1 cellular context compared by ENCODE assay signal in the genomic region with DNA sequence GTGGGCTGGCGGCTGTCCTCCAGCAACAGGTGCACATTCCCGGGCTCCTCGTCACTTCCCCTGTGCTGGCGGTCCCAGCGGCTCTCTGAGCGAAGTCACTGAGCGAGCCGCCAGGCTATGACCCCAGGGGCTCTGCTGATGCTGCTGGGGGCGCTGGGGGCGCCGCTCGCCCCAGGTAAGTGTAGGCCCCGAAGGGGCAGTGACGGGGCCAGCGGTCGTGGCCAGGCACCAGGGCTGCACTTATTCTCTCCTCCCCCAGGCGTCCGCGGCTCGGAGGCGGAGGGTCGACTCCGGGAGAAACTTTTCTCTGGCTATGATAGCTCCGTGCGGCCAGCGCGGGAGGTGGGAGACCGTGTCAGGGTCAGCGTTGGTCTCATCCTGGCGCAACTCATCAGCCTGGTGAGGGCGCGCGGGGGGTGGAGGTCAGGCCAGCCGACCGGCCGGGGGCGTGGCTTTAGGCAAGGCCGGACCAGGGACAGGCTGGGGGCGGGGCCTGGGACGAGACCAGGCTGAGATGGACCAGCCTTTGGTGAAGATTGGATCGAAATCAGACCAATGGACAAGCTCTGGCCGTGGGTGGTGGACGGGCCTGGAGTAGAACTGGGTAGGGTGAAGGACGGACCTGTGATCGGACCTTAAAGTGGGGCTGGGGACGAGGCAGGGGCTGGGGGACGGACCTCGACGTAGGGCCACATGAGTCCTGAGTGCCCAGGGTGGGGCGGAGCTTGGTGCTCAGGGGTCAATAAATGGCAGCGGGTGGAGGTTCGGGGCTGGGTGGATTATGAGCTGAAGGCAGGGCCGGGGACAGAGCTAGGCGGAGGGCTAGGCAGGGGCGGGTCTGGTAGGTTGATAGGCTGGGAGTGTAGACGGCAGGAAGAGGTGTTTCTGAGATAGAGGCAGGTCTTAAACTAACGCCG.
TF ChIP-seq lines count a peak whose summit lies in the region.

A gene with protein sequence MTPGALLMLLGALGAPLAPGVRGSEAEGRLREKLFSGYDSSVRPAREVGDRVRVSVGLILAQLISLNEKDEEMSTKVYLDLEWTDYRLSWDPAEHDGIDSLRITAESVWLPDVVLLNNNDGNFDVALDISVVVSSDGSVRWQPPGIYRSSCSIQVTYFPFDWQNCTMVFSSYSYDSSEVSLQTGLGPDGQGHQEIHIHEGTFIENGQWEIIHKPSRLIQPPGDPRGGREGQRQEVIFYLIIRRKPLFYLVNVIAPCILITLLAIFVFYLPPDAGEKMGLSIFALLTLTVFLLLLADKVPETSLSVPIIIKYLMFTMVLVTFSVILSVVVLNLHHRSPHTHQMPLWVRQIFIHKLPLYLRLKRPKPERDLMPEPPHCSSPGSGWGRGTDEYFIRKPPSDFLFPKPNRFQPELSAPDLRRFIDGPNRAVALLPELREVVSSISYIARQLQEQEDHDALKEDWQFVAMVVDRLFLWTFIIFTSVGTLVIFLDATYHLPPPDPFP (plus strand): TSS at position 51 of the 917 bp plus-strand sequence. CDS start 67 bp downstream, at position 118.

TF ChIP-seq in HepG2, 621 proteins besides CTCF, POLR2A, EP300 and RAD21 (continued from another document and continues in another):
- TF ChIP-seq, protein P1, sequence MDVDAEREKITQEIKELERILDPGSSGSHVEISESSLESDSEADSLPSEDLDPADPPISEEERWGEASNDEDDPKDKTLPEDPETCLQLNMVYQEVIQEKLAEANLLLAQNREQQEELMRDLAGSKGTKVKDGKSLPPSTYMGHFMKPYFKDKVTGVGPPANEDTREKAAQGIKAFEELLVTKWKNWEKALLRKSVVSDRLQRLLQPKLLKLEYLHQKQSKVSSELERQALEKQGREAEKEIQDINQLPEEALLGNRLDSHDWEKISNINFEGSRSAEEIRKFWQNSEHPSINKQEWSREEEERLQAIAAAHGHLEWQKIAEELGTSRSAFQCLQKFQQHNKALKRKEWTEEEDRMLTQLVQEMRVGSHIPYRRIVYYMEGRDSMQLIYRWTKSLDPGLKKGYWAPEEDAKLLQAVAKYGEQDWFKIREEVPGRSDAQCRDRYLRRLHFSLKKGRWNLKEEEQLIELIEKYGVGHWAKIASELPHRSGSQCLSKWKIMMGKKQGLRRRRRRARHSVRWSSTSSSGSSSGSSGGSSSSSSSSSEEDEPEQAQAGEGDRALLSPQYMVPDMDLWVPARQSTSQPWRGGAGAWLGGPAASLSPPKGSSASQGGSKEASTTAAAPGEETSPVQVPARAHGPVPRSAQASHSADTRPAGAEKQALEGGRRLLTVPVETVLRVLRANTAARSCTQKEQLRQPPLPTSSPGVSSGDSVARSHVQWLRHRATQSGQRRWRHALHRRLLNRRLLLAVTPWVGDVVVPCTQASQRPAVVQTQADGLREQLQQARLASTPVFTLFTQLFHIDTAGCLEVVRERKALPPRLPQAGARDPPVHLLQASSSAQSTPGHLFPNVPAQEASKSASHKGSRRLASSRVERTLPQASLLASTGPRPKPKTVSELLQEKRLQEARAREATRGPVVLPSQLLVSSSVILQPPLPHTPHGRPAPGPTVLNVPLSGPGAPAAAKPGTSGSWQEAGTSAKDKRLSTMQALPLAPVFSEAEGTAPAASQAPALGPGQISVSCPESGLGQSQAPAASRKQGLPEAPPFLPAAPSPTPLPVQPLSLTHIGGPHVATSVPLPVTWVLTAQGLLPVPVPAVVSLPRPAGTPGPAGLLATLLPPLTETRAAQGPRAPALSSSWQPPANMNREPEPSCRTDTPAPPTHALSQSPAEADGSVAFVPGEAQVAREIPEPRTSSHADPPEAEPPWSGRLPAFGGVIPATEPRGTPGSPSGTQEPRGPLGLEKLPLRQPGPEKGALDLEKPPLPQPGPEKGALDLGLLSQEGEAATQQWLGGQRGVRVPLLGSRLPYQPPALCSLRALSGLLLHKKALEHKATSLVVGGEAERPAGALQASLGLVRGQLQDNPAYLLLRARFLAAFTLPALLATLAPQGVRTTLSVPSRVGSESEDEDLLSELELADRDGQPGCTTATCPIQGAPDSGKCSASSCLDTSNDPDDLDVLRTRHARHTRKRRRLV (CRISPR knock-in tag; IDR thresholded peaks at IDR 0.05), result peak; percentile 80; the same call in 1 of the 2 replicates
- TF ChIP-seq, protein P2, sequence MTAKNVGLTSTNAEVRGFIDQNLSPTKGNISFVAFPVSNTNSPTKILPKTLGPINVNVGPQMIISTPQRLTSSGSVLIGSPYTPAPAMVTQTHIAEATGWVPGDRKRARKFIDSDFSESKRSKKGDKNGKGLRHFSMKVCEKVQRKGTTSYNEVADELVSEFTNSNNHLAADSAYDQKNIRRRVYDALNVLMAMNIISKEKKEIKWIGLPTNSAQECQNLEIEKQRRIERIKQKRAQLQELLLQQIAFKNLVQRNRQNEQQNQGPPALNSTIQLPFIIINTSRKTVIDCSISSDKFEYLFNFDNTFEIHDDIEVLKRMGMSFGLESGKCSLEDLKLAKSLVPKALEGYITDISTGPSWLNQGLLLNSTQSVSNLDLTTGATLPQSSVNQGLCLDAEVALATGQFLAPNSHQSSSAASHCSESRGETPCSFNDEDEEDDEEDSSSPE (CRISPR knock-in tag; IDR thresholded peaks at IDR 0.05), result peak; percentile 50; the same call in 1 of the 2 replicates
- TF ChIP-seq, protein P3, sequence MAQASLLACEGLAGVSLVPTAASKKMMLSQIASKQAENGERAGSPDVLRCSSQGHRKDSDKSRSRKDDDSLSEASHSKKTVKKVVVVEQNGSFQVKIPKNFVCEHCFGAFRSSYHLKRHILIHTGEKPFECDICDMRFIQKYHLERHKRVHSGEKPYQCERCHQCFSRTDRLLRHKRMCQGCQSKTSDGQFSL (CRISPR knock-in tag; IDR thresholded peaks at IDR 0.05), result no peak
- TF ChIP-seq ZFP36 (IDR thresholded peaks at IDR 0.05; ENCODE audit: borderline replicate concordance, low read depth, low read length, partially characterized antibody) (no peak), ZNF747 (CRISPR knock-in tag; IDR thresholded peaks at IDR 0.05; ENCODE audit: borderline replicate concordance) (peak; percentile 78; the same call in 1 of the 2 replicates), ZNF615 (CRISPR knock-in tag; IDR thresholded peaks at IDR 0.05; ENCODE audit: borderline replicate concordance) (no peak), CEBPG (CRISPR knock-in tag; IDR thresholded peaks at IDR 0.05) (peak; percentile 54; the same call in 1 of the 2 replicates), HOXA5 (CRISPR knock-in tag; IDR thresholded peaks at IDR 0.05) (peak; percentile 38; the same call in 1 of the 2 replicates), ZNF558 (CRISPR knock-in tag; IDR thresholded peaks at IDR 0.05; ENCODE audit: borderline replicate concordance) (no peak), SIN3A (IDR thresholded peaks at IDR 0.05; ENCODE audit: borderline replicate concordance, low read depth, low read length) (peak; percentile 49; the same call in 1 of the 2 replicates), ZNF577 (CRISPR knock-in tag; IDR thresholded peaks at IDR 0.05; ENCODE audit: borderline replicate concordance, low read depth) (no peak), ZNF746 (CRISPR knock-in tag; IDR thresholded peaks at IDR 0.05) (peak; percentile 67; the same call in 1 of the 2 replicates), HNF4A (CRISPR knock-in tag; IDR thresholded peaks at IDR 0.05) (peak; percentile 34; the same call in 1 of the 2 replicates), SNAI1 (CRISPR knock-in tag; IDR thresholded peaks at IDR 0.05; ENCODE audit: borderline replicate concordance) (peak; percentile 93; the same call in 1 of the 2 replicates), TBX3 (IDR thresholded peaks at IDR 0.05; ENCODE audit: borderline replicate concordance) (no peak), SMARCC2 (IDR thresholded peaks at IDR 0.05) (no peak), ZNF841 (CRISPR knock-in tag; IDR thresholded peaks at IDR 0.05; ENCODE audit: borderline replicate concordance) (no peak), HNRNPH1 (optimal IDR thresholded peaks at IDR 0.05; ENCODE audit: low read depth, low read length) (no peak), ZBTB42 (CRISPR knock-in tag; IDR thresholded peaks at IDR 0.05) (no peak), PHF8 (CRISPR knock-in tag; IDR thresholded peaks at IDR 0.05) (peak; percentile 74)
- TF ChIP-seq, protein P4, sequence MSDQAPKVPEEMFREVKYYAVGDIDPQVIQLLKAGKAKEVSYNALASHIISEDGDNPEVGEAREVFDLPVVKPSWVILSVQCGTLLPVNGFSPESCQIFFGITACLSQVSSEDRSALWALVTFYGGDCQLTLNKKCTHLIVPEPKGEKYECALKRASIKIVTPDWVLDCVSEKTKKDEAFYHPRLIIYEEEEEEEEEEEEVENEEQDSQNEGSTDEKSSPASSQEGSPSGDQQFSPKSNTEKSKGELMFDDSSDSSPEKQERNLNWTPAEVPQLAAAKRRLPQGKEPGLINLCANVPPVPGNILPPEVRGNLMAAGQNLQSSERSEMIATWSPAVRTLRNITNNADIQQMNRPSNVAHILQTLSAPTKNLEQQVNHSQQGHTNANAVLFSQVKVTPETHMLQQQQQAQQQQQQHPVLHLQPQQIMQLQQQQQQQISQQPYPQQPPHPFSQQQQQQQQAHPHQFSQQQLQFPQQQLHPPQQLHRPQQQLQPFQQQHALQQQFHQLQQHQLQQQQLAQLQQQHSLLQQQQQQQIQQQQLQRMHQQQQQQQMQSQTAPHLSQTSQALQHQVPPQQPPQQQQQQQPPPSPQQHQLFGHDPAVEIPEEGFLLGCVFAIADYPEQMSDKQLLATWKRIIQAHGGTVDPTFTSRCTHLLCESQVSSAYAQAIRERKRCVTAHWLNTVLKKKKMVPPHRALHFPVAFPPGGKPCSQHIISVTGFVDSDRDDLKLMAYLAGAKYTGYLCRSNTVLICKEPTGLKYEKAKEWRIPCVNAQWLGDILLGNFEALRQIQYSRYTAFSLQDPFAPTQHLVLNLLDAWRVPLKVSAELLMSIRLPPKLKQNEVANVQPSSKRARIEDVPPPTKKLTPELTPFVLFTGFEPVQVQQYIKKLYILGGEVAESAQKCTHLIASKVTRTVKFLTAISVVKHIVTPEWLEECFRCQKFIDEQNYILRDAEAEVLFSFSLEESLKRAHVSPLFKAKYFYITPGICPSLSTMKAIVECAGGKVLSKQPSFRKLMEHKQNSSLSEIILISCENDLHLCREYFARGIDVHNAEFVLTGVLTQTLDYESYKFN (CRISPR knock-in tag; conservative IDR thresholded peaks at IDR 0.05), result peak; percentile 66
- TF ChIP-seq, protein P5, sequence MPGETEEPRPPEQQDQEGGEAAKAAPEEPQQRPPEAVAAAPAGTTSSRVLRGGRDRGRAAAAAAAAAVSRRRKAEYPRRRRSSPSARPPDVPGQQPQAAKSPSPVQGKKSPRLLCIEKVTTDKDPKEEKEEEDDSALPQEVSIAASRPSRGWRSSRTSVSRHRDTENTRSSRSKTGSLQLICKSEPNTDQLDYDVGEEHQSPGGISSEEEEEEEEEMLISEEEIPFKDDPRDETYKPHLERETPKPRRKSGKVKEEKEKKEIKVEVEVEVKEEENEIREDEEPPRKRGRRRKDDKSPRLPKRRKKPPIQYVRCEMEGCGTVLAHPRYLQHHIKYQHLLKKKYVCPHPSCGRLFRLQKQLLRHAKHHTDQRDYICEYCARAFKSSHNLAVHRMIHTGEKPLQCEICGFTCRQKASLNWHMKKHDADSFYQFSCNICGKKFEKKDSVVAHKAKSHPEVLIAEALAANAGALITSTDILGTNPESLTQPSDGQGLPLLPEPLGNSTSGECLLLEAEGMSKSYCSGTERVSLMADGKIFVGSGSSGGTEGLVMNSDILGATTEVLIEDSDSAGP (CRISPR knock-in tag; IDR thresholded peaks at IDR 0.05; ENCODE audit: borderline replicate concordance), result peak; percentile 85; the same call in 1 of the 2 replicates
- TF ChIP-seq, protein P6, sequence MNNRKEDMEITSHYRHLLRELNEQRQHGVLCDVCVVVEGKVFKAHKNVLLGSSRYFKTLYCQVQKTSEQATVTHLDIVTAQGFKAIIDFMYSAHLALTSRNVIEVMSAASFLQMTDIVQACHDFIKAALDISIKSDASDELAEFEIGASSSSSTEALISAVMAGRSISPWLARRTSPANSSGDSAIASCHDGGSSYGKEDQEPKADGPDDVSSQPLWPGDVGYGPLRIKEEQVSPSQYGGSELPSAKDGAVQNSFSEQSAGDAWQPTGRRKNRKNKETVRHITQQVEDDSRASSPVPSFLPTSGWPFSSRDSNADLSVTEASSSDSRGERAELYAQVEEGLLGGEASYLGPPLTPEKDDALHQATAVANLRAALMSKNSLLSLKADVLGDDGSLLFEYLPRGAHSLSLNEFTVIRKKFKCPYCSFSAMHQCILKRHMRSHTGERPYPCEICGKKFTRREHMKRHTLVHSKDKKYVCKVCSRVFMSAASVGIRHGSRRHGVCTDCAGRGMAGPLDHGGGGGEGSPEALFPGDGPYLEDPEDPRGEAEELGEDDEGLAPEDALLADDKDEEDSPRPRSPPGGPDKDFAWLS (CRISPR knock-in tag; IDR thresholded peaks at IDR 0.05; ENCODE audit: borderline replicate concordance), result no peak
- TF ChIP-seq, protein P7, sequence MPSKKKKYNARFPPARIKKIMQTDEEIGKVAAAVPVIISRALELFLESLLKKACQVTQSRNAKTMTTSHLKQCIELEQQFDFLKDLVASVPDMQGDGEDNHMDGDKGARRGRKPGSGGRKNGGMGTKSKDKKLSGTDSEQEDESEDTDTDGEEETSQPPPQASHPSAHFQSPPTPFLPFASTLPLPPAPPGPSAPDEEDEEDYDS (CRISPR knock-in tag; IDR thresholded peaks at IDR 0.05), result peak; percentile 87
- TF ChIP-seq, protein P8, sequence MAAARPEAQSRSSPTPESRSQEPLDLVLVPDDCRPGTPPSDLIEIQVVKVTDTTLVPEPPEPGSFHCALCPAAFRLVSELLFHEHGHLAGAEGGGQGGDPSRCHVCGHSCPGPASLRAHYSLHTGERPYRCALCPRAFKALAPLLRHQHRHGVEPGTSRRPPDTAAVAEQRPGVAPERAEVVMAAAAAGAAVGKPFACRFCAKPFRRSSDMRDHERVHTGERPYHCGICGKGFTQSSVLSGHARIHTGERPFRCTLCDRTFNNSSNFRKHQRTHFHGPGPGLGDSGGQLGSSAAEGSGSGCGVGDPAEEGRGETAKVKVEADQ (CRISPR knock-in tag; IDR thresholded peaks at IDR 0.05; ENCODE audit: borderline replicate concordance), result no peak; the same call in 1 of the 2 replicates
- TF ChIP-seq, protein P9, sequence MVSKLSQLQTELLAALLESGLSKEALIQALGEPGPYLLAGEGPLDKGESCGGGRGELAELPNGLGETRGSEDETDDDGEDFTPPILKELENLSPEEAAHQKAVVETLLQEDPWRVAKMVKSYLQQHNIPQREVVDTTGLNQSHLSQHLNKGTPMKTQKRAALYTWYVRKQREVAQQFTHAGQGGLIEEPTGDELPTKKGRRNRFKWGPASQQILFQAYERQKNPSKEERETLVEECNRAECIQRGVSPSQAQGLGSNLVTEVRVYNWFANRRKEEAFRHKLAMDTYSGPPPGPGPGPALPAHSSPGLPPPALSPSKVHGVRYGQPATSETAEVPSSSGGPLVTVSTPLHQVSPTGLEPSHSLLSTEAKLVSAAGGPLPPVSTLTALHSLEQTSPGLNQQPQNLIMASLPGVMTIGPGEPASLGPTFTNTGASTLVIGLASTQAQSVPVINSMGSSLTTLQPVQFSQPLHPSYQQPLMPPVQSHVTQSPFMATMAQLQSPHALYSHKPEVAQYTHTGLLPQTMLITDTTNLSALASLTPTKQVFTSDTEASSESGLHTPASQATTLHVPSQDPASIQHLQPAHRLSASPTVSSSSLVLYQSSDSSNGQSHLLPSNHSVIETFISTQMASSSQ (IDR thresholded peaks at IDR 0.05; ENCODE audit: low read depth), result no peak
- TF ChIP-seq, protein P9 (CRISPR knock-in tag; IDR thresholded peaks at IDR 0.05; ENCODE audit: borderline replicate concordance), result peak; percentile 56; the same call in 1 of the 2 replicates
